In genomic region chr6:15412767-15413166, GRCh38 we compare ENCODE assay signal across 1 cellular context.
TF ChIP-seq lines count a peak whose summit lies in the region.

No MANE protein-coding gene starts in this region.

TF ChIP-seq in IMR-90, 13 proteins besides CTCF, POLR2A, EP300 and RAD21 (continued from another document):
- TF ChIP-seq MAZ (IDR thresholded peaks at IDR 0.05; ENCODE audit: borderline replicate concordance, low read depth, low read length) (no peak), CEBPB (IDR thresholded peaks at IDR 0.05; ENCODE audit: low read depth, low read length) (no peak), BHLHE40 (IDR thresholded peaks at IDR 0.05; ENCODE audit: low read depth, low read length) (no peak), MAFK (IDR thresholded peaks at IDR 0.05; ENCODE audit: low read depth, low read length) (no peak), RCOR1 (IDR thresholded peaks at IDR 0.05; ENCODE audit: insufficient replicate concordance, low read length) (no peak)
- TF ChIP-seq, protein P1, sequence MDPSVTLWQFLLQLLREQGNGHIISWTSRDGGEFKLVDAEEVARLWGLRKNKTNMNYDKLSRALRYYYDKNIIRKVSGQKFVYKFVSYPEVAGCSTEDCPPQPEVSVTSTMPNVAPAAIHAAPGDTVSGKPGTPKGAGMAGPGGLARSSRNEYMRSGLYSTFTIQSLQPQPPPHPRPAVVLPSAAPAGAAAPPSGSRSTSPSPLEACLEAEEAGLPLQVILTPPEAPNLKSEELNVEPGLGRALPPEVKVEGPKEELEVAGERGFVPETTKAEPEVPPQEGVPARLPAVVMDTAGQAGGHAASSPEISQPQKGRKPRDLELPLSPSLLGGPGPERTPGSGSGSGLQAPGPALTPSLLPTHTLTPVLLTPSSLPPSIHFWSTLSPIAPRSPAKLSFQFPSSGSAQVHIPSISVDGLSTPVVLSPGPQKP (IDR thresholded peaks at IDR 0.05; ENCODE audit: borderline replicate concordance, low read depth, low read length), result no peak
